In the genomic region with DNA sequence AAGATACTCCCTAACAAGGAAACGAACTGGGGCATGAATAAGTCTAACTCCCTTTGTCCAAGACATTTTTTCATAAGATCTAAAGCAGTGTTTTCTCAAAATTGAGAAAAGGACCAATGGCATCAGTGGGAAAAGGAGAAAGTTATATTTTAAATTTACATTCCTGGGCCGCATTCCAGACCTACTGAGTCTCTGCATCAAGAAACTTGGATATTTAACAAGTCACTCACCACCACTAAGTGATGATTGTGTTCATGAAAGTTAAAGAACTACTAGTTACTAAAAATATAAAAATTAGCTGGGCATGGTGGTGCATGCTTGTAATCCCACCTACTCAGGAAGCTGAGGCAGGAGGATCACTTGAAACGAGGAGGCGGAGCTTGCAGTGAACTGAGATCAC, we compare ENCODE assay signal across 14 cellular contexts.
"Had no signal": no experiment of that assay in that cellular context is flagged by ENCODE, and none has a peak within 500 bp of the region (broad histone marks: within the 10 kb centered on the region; RNA-seq: fewer than 3 reads in every experiment).

No MANE protein-coding gene starts in this region.

- H3K4me1 ChIP-seq: stomach had no signal

- H3K4me3 Mint-ChIP-seq: activated naive CD4-positive, alpha-beta T cell treated with anti-CD3 and anti-CD28 coated beads for 36 hours; central memory CD8-positive, alpha-beta T cell; dendritic cell treated with granulocyte-macrophage colony-stimulating factor and Interleukin-4, amounts not matched to agents 40 ng/mL and 50 ng/mL, for 4 days; naive B cell had no signal

- H3K27me3 Mint-ChIP-seq: central memory CD8-positive, alpha-beta T cell; dendritic cell treated with granulocyte-macrophage colony-stimulating factor and Interleukin-4, amounts not matched to agents 40 ng/mL and 50 ng/mL, for 4 days; naive B cell had no signal

- H3K4me1 Mint-ChIP-seq: central memory CD8-positive, alpha-beta T cell had no signal

- H3K36me3 Mint-ChIP-seq: naive B cell had no signal

- H3K27ac ChIP-seq: ovary, sigmoid colon, stomach had no signal

- H3K27me3 ChIP-seq: heart right ventricle, ovary, sigmoid colon, stomach had no signal

- H3K4me3 ChIP-seq: heart right ventricle, ovary, sigmoid colon, stomach had no signal

- H3K9me3 Mint-ChIP-seq: activated naive CD4-positive, alpha-beta T cell treated with anti-CD3 and anti-CD28 coated beads for 36 hours; central memory CD8-positive, alpha-beta T cell; dendritic cell treated with granulocyte-macrophage colony-stimulating factor and Interleukin-4, amounts not matched to agents 40 ng/mL and 50 ng/mL, for 4 days; naive B cell had no signal

- H3K27ac Mint-ChIP-seq: activated naive CD4-positive, alpha-beta T cell treated with anti-CD3 and anti-CD28 coated beads for 36 hours; dendritic cell treated with granulocyte-macrophage colony-stimulating factor and Interleukin-4, amounts not matched to agents 40 ng/mL and 50 ng/mL, for 4 days; naive B cell had no signal

- H3K36me3 ChIP-seq: heart right ventricle, ovary, sigmoid colon, stomach had no signal

- H3K9me3 ChIP-seq: heart right ventricle, ovary, sigmoid colon, stomach had no signal

- DNase-seq: activated CD4-positive, CD25-positive, alpha-beta regulatory T cell treated with anti-CD3 and anti-CD28 coated beads, Interleukin-2, amount 50 U/mL, for 72 hours; activated naive CD4-positive, alpha-beta T cell treated with anti-CD3 and anti-CD28 coated beads for 36 hours; effector memory CD4-positive, alpha-beta T cell; heart right ventricle; mammary epithelial cell; naive B cell; ovary; sigmoid colon; stimulated activated CD4-positive, alpha-beta T cell treated with anti-CD3 and anti-CD28 coated beads, Interleukin-1b, Interleukin-23, amount 100 ng/mL, for 48 hours; stomach; T-helper 1 cell; T1000 had no signal
